39 cellular contexts compared by ENCODE assay signal in genomic region chrX:24590111-24590510, GRCh38. TPM values are rescaled to one million over a fixed set of nuclear protein-coding genes. Genes with fewer than 3 reads are reported as not detected.
"Had no signal": no experiment of that assay in that cellular context is flagged by ENCODE, and none has a peak within 500 bp of the region (broad histone marks: within the 10 kb centered on the region; RNA-seq: fewer than 3 reads in every experiment).

No MANE protein-coding gene starts in this region.

- H3K27ac ChIP-seq: ascending aorta, body of pancreas, brain microvascular endothelial cell, breast epithelium, WERI-Rb-1 had no signal

- H3K27me3 ChIP-seq: ascending aorta, body of pancreas, brain microvascular endothelial cell had no signal

- H3K36me3 Mint-ChIP-seq: activated CD8-positive, alpha-beta memory T cell treated with anti-CD3 and anti-CD28 coated beads, Interleukin-2, amount 10 ng/mL, durations not matched to agents 7 days and 5 days; activated naive CD4-positive, alpha-beta T cell treated with anti-CD3 and anti-CD28 coated beads, Interleukin-2, amount 10 ng/mL, durations not matched to agents 7 days and 5 days; activated naive CD4-positive, alpha-beta T cell treated with anti-CD3 and anti-CD28 coated beads, Interleukin-2, amount 50 U/mL, for 24 hours; activated naive CD8-positive, alpha-beta T cell; activated naive CD8-positive, alpha-beta T cell treated with anti-CD3 and anti-CD28 coated beads, Interleukin-2, amount 10 ng/mL, durations not matched to agents 7 days and 5 days had no signal

- H3K9me3 Mint-ChIP-seq: activated CD4-positive, alpha-beta memory T cell treated with anti-CD3 and anti-CD28 coated beads, Interleukin-2, amount 10 ng/mL, durations not matched to agents 7 days and 5 days; activated CD4-positive, alpha-beta T cell treated with anti-CD3 and anti-CD28 coated beads, Interleukin-2, amount 10 ng/mL, durations not matched to agents 7 days and 5 days; activated naive CD4-positive, alpha-beta T cell treated with anti-CD3 and anti-CD28 coated beads, Interleukin-2, amount 10 ng/mL, durations not matched to agents 7 days and 5 days; activated naive CD4-positive, alpha-beta T cell treated with anti-CD3 and anti-CD28 coated beads, Interleukin-2, amount 50 U/mL, for 24 hours; activated naive CD8-positive, alpha-beta T cell treated with anti-CD3 and anti-CD28 coated beads, Interleukin-2, amount 10 ng/mL, durations not matched to agents 7 days and 5 days; activated naive CD8-positive, alpha-beta T cell treated with anti-CD3 and anti-CD28 coated beads, Interleukin-2, amount 50 U/mL, for 24 hours; activated T-cell treated with anti-CD3 and anti-CD28 coated beads, Interleukin-2, amount 50 U/mL, for 24 hours; activated T-helper 2 cell treated with anti-CD3 and anti-CD28 coated beads, Interferon-gamma antibody, Interleukin-2, Interleukin-4, amounts not matched to agents 10 μg/mL and 5 μg/mL and 100 μg/mL, durations not matched to agents 14 hours and 24 hours and 36 hours; central memory CD8-positive, alpha-beta T cell; T-helper 1 cell treated with Interleukin-12 subunit alpha and Interleukin-12 subunit beta and Interleukin-4 antibody, amounts not matched to agents 30 μg/mL and 1 μg/mL, for 36 hours; T-helper 2 cell treated with Interferon-gamma antibody and Interleukin-4, amounts not matched to agents 5 μg/mL and 100 μg/mL, for 36 hours; WTC11 had no signal

- H3K4me3 Mint-ChIP-seq: activated CD4-positive, alpha-beta memory T cell treated with anti-CD3 and anti-CD28 coated beads, Interleukin-2, amount 10 ng/mL, durations not matched to agents 7 days and 5 days; activated CD4-positive, alpha-beta T cell treated with anti-CD3 and anti-CD28 coated beads for 36 hours; activated CD4-positive, alpha-beta T cell treated with anti-CD3 and anti-CD28 coated beads, Interleukin-2, amount 10 ng/mL, durations not matched to agents 7 days and 5 days; activated CD8-positive, alpha-beta memory T cell treated with anti-CD3 and anti-CD28 coated beads, Interleukin-2, amount 10 ng/mL, durations not matched to agents 7 days and 5 days; activated CD8-positive, alpha-beta T cell treated with anti-CD3 and anti-CD28 coated beads, Interleukin-2, amount 10 ng/mL, durations not matched to agents 7 days and 5 days; activated naive CD4-positive, alpha-beta T cell treated with anti-CD3 and anti-CD28 coated beads, Interleukin-2, amount 10 ng/mL, durations not matched to agents 7 days and 5 days; activated naive CD4-positive, alpha-beta T cell treated with anti-CD3 and anti-CD28 coated beads, Interleukin-2, amount 50 U/mL, for 24 hours; activated naive CD8-positive, alpha-beta T cell; activated naive CD8-positive, alpha-beta T cell treated with anti-CD3 and anti-CD28 coated beads, Interleukin-2, amount 10 ng/mL, durations not matched to agents 7 days and 5 days; activated naive CD8-positive, alpha-beta T cell treated with anti-CD3 and anti-CD28 coated beads, Interleukin-2, amount 50 U/mL, for 24 hours; activated T-cell treated with anti-CD3 and anti-CD28 coated beads, Interleukin-2, amount 50 U/mL, for 24 hours; central memory CD8-positive, alpha-beta T cell; T-helper 1 cell treated with Interleukin-12 subunit alpha and Interleukin-12 subunit beta and Interleukin-4 antibody, amounts not matched to agents 30 μg/mL and 1 μg/mL, for 36 hours; T-helper 2 cell treated with Interferon-gamma antibody and Interleukin-4, amounts not matched to agents 5 μg/mL and 100 μg/mL, for 36 hours; WTC11 had no signal

- H3K4me3 ChIP-seq: ascending aorta, body of pancreas, breast epithelium had no signal

- H3K27ac Mint-ChIP-seq: activated CD4-positive, alpha-beta memory T cell treated with anti-CD3 and anti-CD28 coated beads, Interleukin-2, amount 10 ng/mL, durations not matched to agents 7 days and 5 days; activated CD4-positive, alpha-beta T cell treated with anti-CD3 and anti-CD28 coated beads for 36 hours; activated CD4-positive, alpha-beta T cell treated with anti-CD3 and anti-CD28 coated beads, Interleukin-2, amount 10 ng/mL, durations not matched to agents 7 days and 5 days; activated CD8-positive, alpha-beta memory T cell treated with anti-CD3 and anti-CD28 coated beads, Interleukin-2, amount 10 ng/mL, durations not matched to agents 7 days and 5 days; activated CD8-positive, alpha-beta T cell treated with anti-CD3 and anti-CD28 coated beads, Interleukin-2, amount 10 ng/mL, durations not matched to agents 7 days and 5 days; activated naive CD4-positive, alpha-beta T cell treated with anti-CD3 and anti-CD28 coated beads, Interleukin-2, amount 10 ng/mL, durations not matched to agents 7 days and 5 days; activated naive CD4-positive, alpha-beta T cell treated with anti-CD3 and anti-CD28 coated beads, Interleukin-2, amount 50 U/mL, for 24 hours; activated naive CD8-positive, alpha-beta T cell; activated naive CD8-positive, alpha-beta T cell treated with anti-CD3 and anti-CD28 coated beads, Interleukin-2, amount 10 ng/mL, durations not matched to agents 7 days and 5 days; activated naive CD8-positive, alpha-beta T cell treated with anti-CD3 and anti-CD28 coated beads, Interleukin-2, amount 50 U/mL, for 24 hours; activated T-cell treated with anti-CD3 and anti-CD28 coated beads, Interleukin-2, amount 50 U/mL, for 24 hours; activated T-helper 2 cell treated with anti-CD3 and anti-CD28 coated beads, Interferon-gamma antibody, Interleukin-2, Interleukin-4, amounts not matched to agents 10 μg/mL and 5 μg/mL and 100 μg/mL, durations not matched to agents 14 hours and 24 hours and 36 hours; T-helper 1 cell treated with Interleukin-12 subunit alpha and Interleukin-12 subunit beta and Interleukin-4 antibody, amounts not matched to agents 30 μg/mL and 1 μg/mL, for 36 hours; T-helper 2 cell treated with Interferon-gamma antibody and Interleukin-4, amounts not matched to agents 5 μg/mL and 100 μg/mL, for 36 hours; WTC11 had no signal

- H3K27me3 Mint-ChIP-seq: activated CD4-positive, alpha-beta T cell treated with anti-CD3 and anti-CD28 coated beads for 36 hours; activated naive CD4-positive, alpha-beta T cell treated with anti-CD3 and anti-CD28 coated beads, Interleukin-2, amount 50 U/mL, for 24 hours; activated naive CD8-positive, alpha-beta T cell; activated naive CD8-positive, alpha-beta T cell treated with anti-CD3 and anti-CD28 coated beads, Interleukin-2, amount 50 U/mL, for 24 hours had no signal

- H3K4me1 ChIP-seq: ascending aorta, body of pancreas, breast epithelium had no signal

- ATAC-seq: activated CD4-positive, alpha-beta T cell treated with anti-CD3 and anti-CD28 coated beads for 36 hours; activated CD4-positive, CD25-positive, alpha-beta regulatory T cell treated with anti-CD3 and anti-CD28 coated beads, Interleukin-2, amount 50 U/mL, for 24 hours; activated CD8-positive, alpha-beta memory T cell treated with anti-CD3 and anti-CD28 coated beads, Interleukin-2, amount 10 ng/mL, durations not matched to agents 7 days and 5 days; activated CD8-positive, alpha-beta T cell treated with anti-CD3 and anti-CD28 coated beads, Interleukin-2, amount 10 ng/mL, durations not matched to agents 7 days and 5 days; activated naive CD8-positive, alpha-beta T cell treated with anti-CD3 and anti-CD28 coated beads, Interleukin-2, amount 50 U/mL, for 24 hours; body of pancreas; WTC11 had no signal

- H3K9me3 ChIP-seq: ascending aorta, body of pancreas, breast epithelium had no signal

- H3K36me3 ChIP-seq: ascending aorta, brain microvascular endothelial cell, breast epithelium, WERI-Rb-1 had no signal

- H3K4me1 Mint-ChIP-seq: activated CD4-positive, alpha-beta memory T cell treated with anti-CD3 and anti-CD28 coated beads, Interleukin-2, amount 10 ng/mL, durations not matched to agents 7 days and 5 days; activated CD4-positive, alpha-beta T cell treated with anti-CD3 and anti-CD28 coated beads for 36 hours; activated CD4-positive, alpha-beta T cell treated with anti-CD3 and anti-CD28 coated beads, Interleukin-2, amount 10 ng/mL, durations not matched to agents 7 days and 5 days; activated CD8-positive, alpha-beta memory T cell treated with anti-CD3 and anti-CD28 coated beads, Interleukin-2, amount 10 ng/mL, durations not matched to agents 7 days and 5 days; activated naive CD4-positive, alpha-beta T cell treated with anti-CD3 and anti-CD28 coated beads, Interleukin-2, amount 10 ng/mL, durations not matched to agents 7 days and 5 days; activated naive CD4-positive, alpha-beta T cell treated with anti-CD3 and anti-CD28 coated beads, Interleukin-2, amount 50 U/mL, for 24 hours; activated naive CD8-positive, alpha-beta T cell treated with anti-CD3 and anti-CD28 coated beads, Interleukin-2, amount 10 ng/mL, durations not matched to agents 7 days and 5 days; activated naive CD8-positive, alpha-beta T cell treated with anti-CD3 and anti-CD28 coated beads, Interleukin-2, amount 50 U/mL, for 24 hours; central memory CD8-positive, alpha-beta T cell; WTC11 had no signal

- DNase-seq: activated CD4-positive, alpha-beta memory T cell treated with anti-CD3 and anti-CD28 coated beads, Interleukin-2, amount 10 ng/mL, durations not matched to agents 7 days and 5 days; activated CD4-positive, alpha-beta T cell treated with anti-CD3 and anti-CD28 coated beads for 1 hour; activated CD4-positive, alpha-beta T cell treated with anti-CD3 and anti-CD28 coated beads for 36 hours; activated CD4-positive, alpha-beta T cell treated with anti-CD3 and anti-CD28 coated beads for 48 hours; activated CD4-positive, alpha-beta T cell treated with anti-CD3 and anti-CD28 coated beads, Interleukin-2, amount 10 ng/mL, durations not matched to agents 7 days and 5 days; activated CD4-positive, alpha-beta T cell treated with anti-CD3 and anti-CD28 coated beads, Interleukin-2, amount 50 U/mL, for 48 hours; activated CD4-positive, CD25-positive, alpha-beta regulatory T cell; activated CD8-positive, alpha-beta memory T cell treated with anti-CD3 and anti-CD28 coated beads for 24 hours; activated CD8-positive, alpha-beta memory T cell treated with anti-CD3 and anti-CD28 coated beads, Interleukin-2, amount 10 ng/mL, durations not matched to agents 7 days and 5 days; activated CD8-positive, alpha-beta memory T cell treated with anti-CD3 and anti-CD28 coated beads, Interleukin-2, amount 50 U/mL, for 48 hours; activated CD8-positive, alpha-beta T cell treated with anti-CD3 and anti-CD28 coated beads, Interleukin-2, amount 10 ng/mL, durations not matched to agents 7 days and 5 days; activated effector memory CD4-positive, alpha-beta T cell treated with Interleukin-2 at 50 U/mL for 16 hours; activated gamma-delta T cell; activated naive CD4-positive, alpha-beta T cell treated with anti-CD3 and anti-CD28 coated beads, Interleukin-2, amount 10 ng/mL, durations not matched to agents 7 days and 5 days; activated naive CD4-positive, alpha-beta T cell treated with Interleukin-2 at 50 U/mL for 16 hours; activated naive CD8-positive, alpha-beta T cell treated with anti-CD3 and anti-CD28 coated beads, Interleukin-2, amount 10 ng/mL, durations not matched to agents 7 days and 5 days; activated naive CD8-positive, alpha-beta T cell treated with anti-CD3 and anti-CD28 coated beads, Interleukin-2, amount 50 U/mL, for 24 hours; activated T-cell treated with anti-CD3 and anti-CD28 coated beads, Interleukin-2, amount 50 U/mL, for 24 hours; activated T-cell treated with anti-CD3 and anti-CD28 coated beads, Interleukin-2, amount 50 U/mL, for 48 hours; amygdala; anterior cingulate cortex; body of pancreas; brain microvascular endothelial cell; caudate nucleus; cerebellar nuclear complex; T-helper 1 cell; T-helper 2 cell; T-helper 9 cell; WERI-Rb-1 had no signal

RNA-seq across cellular contexts. Expression of gene PCYT1B, which starts 57.0 kb away (rescaled TPM):
- total RNA-seq: activated CD4-positive, alpha-beta T cell treated with anti-CD3 and anti-CD28 coated beads, Interleukin-2, amount 10 ng/mL, durations not matched to agents 7 days and 5 days; activated CD8-positive, alpha-beta T cell treated with anti-CD3 and anti-CD28 coated beads, Interleukin-2, amount 10 ng/mL, durations not matched to agents 7 days and 5 days had no signal
